In genomic region chr6:78619016-78619415, GRCh38 we compare ENCODE assay signal across 15 cellular contexts.
A peak's percentile ranks its signal among the peaks of the same experiment; 100 is the strongest.
DNase-seq lines count a peak whose midpoint lies in the region; ATAC-seq and TF ChIP-seq lines count a peak whose summit lies in the region.
"Had no signal": no experiment of that assay in that cellular context is flagged by ENCODE, and none has a peak within 500 bp of the region (broad histone marks: within the 10 kb centered on the region; RNA-seq: fewer than 3 reads in every experiment).

No MANE protein-coding gene starts in this region.

- CTCF ChIA-PET in mammary epithelial cell (lab: Charles Lee; ENCODE audit: low non-redundant PET), result no interaction called here

- TF ChIP-seq CTCF in mammary epithelial cell (conservative IDR thresholded peaks at IDR 0.05 in 1 of 2, IDR thresholded peaks at IDR 0.05 in 1 of 2; ENCODE audit: extremely low read depth in 1 of 2, insufficient read depth in 1 of 2, low read depth in 1 of 2, low read length in 2 of 2) (no peak), breast epithelium (IDR thresholded peaks at IDR 0.05) (no peak), upper lobe of right lung (IDR thresholded peaks at IDR 0.05) (no peak)

- H3K4me2 ChIP-seq in mammary epithelial cell (ENCODE audit: insufficient read depth, low read depth, low read length), result no peak overlapping the region
- H3K4me2 ChIP-seq: BLaER1 had no signal

- peaks cover 12% of the 10 kb centered on the region for H3K4me1 ChIP-seq in mammary epithelial cell (ENCODE audit: insufficient read depth, low read length)
- H3K4me1 ChIP-seq in breast epithelium, result no peaks in the 10 kb centered on the region
- H3K4me1 ChIP-seq in adipocyte (ENCODE audit: control insufficient read depth, insufficient read depth, low read length), result peaks cover 11% of the 10 kb centered on the region
- no peaks in the 10 kb centered on the region for H3K4me1 ChIP-seq in upper lobe of right lung
- H3K4me1 ChIP-seq: BLaER1 had no signal

- no peaks in the 10 kb centered on the region for H4K20me1 ChIP-seq in mammary epithelial cell (ENCODE audit: insufficient read depth, low read length)
- H4K20me1 ChIP-seq: BLaER1 had no signal

- no TSS peak for BruUV-seq in mammary epithelial cell (replicated peaks; lab: Mats Ljungman, UMichigan)

- dilution Hi-C loops in mammary epithelial cell (cut with HindIII; ENCODE audit: low sequenced_read_pairs), result no loop called here

- no peak for ATAC-seq in upper lobe of right lung

- H3K36me3 ChIP-seq in mammary epithelial cell (ENCODE audit: insufficient read depth, low read length) (no peaks in the 10 kb centered on the region), breast epithelium (no peaks in the 10 kb centered on the region), adipocyte (ENCODE audit: control insufficient read depth, insufficient read depth, low read length, severe bottlenecking) (no peaks in the 10 kb centered on the region), upper lobe of right lung (no peaks in the 10 kb centered on the region)
- H3K36me3 ChIP-seq: BLaER1 had no signal

- H3K9ac ChIP-seq in mammary epithelial cell (ENCODE audit: insufficient read depth, low read length), result no peak overlapping the region
- H3K9ac ChIP-seq in adipocyte (ENCODE audit: low read length), result no peak overlapping the region
- H3K9ac ChIP-seq: BLaER1 had no signal

- no peak for TF ChIP-seq POLR2A in breast epithelium (IDR thresholded peaks at IDR 0.05)

- H3K27ac ChIP-seq in mammary epithelial cell (ENCODE audit: insufficient read depth, low read depth, low read length) (no peak overlapping the region), breast epithelium (no peak overlapping the region), upper lobe of right lung (no peak overlapping the region)
- H3K27ac ChIP-seq: BLaER1 had no signal

- H3K4me3 ChIP-seq in mammary epithelial cell (replicated peaks in 1 of 3; ENCODE audit: insufficient read depth in 1 of 3, low read depth in 2 of 3, low read length in 3 of 3), result no peak overlapping the region
- no peak overlapping the region for H3K4me3 ChIP-seq in breast epithelium
- H3K4me3 ChIP-seq in adipocyte (ENCODE audit: low read length), result no peak overlapping the region
- H3K4me3 ChIP-seq in upper lobe of right lung, result no peak overlapping the region
- H3K4me3 ChIP-seq: BLaER1 had no signal

- peak overlapping the region; percentile 59 for H2AFZ ChIP-seq in mammary epithelial cell (ENCODE audit: low read depth, low read length)

- intact Hi-C loops in mammary epithelial cell (cut with micrococcal nuclease), result loop anchor here (10.0 kb wide), 1 partner anchor 1154 kb away; the partner anchor contains the start of gene HTR1B
- intact Hi-C loops in breast epithelium (cut with DNase I; ENCODE audit: low total_unique reads), result no loop called here
- intact Hi-C loops in upper lobe of right lung (cut with DNase I), result no loop called here

- H3K27me3 ChIP-seq in mammary epithelial cell (ENCODE audit: insufficient read depth, low read length), result no peaks in the 10 kb centered on the region
- no peaks in the 10 kb centered on the region for H3K27me3 ChIP-seq in breast epithelium
- no peaks in the 10 kb centered on the region for H3K27me3 ChIP-seq in adipocyte (replicated peaks; ENCODE audit: control insufficient read depth, insufficient read depth, low read length)
- no peaks in the 10 kb centered on the region for H3K27me3 ChIP-seq in upper lobe of right lung
- H3K27me3 ChIP-seq: BLaER1 had no signal

- WGBS in mammary epithelial cell (ENCODE audit: low coverage, missing lambda C conversion rate), result 25% methylated on average over 2 of the region's 2 CpGs

- no peaks in the 10 kb centered on the region for H3K9me3 ChIP-seq in mammary epithelial cell (replicated peaks; ENCODE audit: insufficient read depth, low read length)
- H3K9me3 ChIP-seq in breast epithelium, result no peaks in the 10 kb centered on the region
- no peaks in the 10 kb centered on the region for H3K9me3 ChIP-seq in adipocyte (ENCODE audit: control insufficient read depth, low read length)
- H3K9me3 ChIP-seq in upper lobe of right lung, result no peaks in the 10 kb centered on the region
- H3K9me3 ChIP-seq: BLaER1, Caco-2 had no signal

- no peak for DNase-seq in mammary epithelial cell
- DNase-seq in breast epithelium (ENCODE audit: low spot score in 2 of 2), result no peak
- peak; percentile 8 for DNase-seq in adipocyte (ENCODE audit: low read depth)
- DNase-seq in iris pigment epithelial cell (ENCODE audit: low read depth), result peak; percentile 23
- DNase-seq in kidney tubule cell (ENCODE audit: low spot score), result no peak
- no peak for DNase-seq in upper lobe of right lung
- no peak for DNase-seq in stimulated activated CD4-positive, alpha-beta T cell treated with anti-CD3 and anti-CD28 coated beads, Interleukin-12 subunit alpha, Interleukin-12 subunit beta, amount 100 ng/mL, for 4 hours
- DNase-seq: 8988T; AML-193; Caco-2; CD8-positive, alpha-beta memory T cell; DND-41; GOT3; H9 had no signal

- no peaks in the 10 kb centered on the region for H3K79me2 ChIP-seq in mammary epithelial cell (ENCODE audit: insufficient read depth, low read length)

- in situ Hi-C loops in mammary epithelial cell (cut with MboI; ENCODE audit: low sequenced_read_pairs in 2 of 2), result no loop called here

Comparison
In these comparisons a context has a peak if more than half of its experiments do, and no peak if none do; other contexts are left out.
1. DNase-seq: peak in adipocyte (single experiment) and iris pigment epithelial cell (single experiment); none in mammary epithelial cell (single experiment), breast epithelium (0 of 2), kidney tubule cell (single experiment), upper lobe of right lung (single experiment) and stimulated activated CD4-positive, alpha-beta T cell treated with anti-CD3 and anti-CD28 coated beads, Interleukin-12 subunit alpha, Interleukin-12 subunit beta, amount 100 ng/mL, for 4 hours (single experiment).